ENCODE assay signal across 8 cellular contexts in the genomic region with DNA sequence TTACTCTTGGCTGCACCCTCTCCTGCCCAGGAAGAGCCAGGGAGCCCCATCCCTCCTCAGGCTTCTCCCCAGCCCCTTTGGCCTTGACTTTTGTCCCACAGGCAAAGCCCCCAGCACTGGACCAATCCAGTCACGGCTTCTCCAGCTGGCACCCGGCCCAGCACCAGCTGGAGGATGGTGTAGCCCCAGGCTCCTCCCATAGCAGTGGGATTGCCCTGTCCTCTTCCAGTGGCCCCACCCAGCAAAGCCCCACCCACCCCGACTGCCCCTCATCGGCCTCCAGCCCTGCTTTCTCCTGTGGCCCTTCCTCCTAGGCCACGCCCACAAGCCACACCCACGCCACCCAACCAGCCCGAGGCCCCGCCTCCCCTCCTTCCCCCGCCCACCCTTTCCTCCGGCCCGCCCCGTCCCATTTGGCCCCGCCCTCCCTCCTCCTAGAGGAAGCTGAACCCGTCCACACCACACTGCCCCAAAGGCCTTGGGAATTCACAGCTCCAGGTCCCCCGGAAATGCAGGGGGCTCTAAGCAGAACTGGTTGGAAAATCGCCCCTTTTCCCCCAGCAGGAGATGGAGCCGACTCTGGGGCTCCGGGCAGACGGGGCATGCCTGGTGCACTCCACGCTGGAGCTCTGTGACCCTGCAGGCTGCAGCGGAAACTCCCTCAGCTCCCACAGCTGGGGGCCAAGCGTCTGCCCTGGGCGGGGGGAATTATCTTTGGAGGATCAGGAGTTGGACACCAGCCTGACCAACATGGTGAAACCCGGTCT. TPM values are rescaled to one million over a fixed set of nuclear protein-coding genes. Genes with fewer than 3 reads are reported as not detected.
DNase-seq lines count a peak whose midpoint lies in the region; ATAC-seq, FAIRE-seq and TF ChIP-seq lines count a peak whose summit lies in the region.

No MANE protein-coding gene starts in this region.

- no peak overlapping the region for H3K27ac Mint-ChIP-seq in activated CD8-positive, alpha-beta memory T cell treated with anti-CD3 and anti-CD28 coated beads, Interleukin-2, amount 10 ng/mL, durations not matched to agents 7 days and 5 days

- no peaks in the 10 kb centered on the region for H3K9me3 ChIP-seq in osteoblast (ENCODE audit: low read depth, low read length)

- CTCF ChIA-PET in activated CD8-positive, alpha-beta memory T cell treated with anti-CD3 and anti-CD28 coated beads, Interleukin-2, amount 10 ng/mL, durations not matched to agents 7 days and 5 days (lab: Charles Lee), result interaction anchor here (0.9 kb wide), 1 partner anchor 580 kb away, joined by 3 read pairs; no protein-coding TSS in a partner anchor

- no peaks in the 10 kb centered on the region for H3K9me3 Mint-ChIP-seq in activated CD8-positive, alpha-beta memory T cell treated with anti-CD3 and anti-CD28 coated beads, Interleukin-2, amount 10 ng/mL, durations not matched to agents 7 days and 5 days (ENCODE audit: low read depth)

- no peak overlapping the region for H3K4me3 ChIP-seq in osteoblast (ENCODE audit: insufficient read depth, low read length)

- peak overlapping the region; percentile 51 for H2AFZ ChIP-seq in osteoblast (ENCODE audit: low read length)

- DNase-seq in AG09319 (ENCODE audit: extremely low read depth, low read depth) (peak; percentile 57), GM19238 (ENCODE audit: insufficient read length, low spot score) (peak; percentile 67), NCI-H446 (lab: John Stamatoyannopoulos, UW) (peak; percentile 35 to 90), frontal cortex (ENCODE audit: low spot score in 2 of 2) (peak; percentile 77 to 83), osteoblast (ENCODE audit: insufficient read length, low spot score, missing footprints) (peak; percentile 99)
- peak; percentile 66 for DNase-seq in activated CD8-positive, alpha-beta memory T cell treated with anti-CD3 and anti-CD28 coated beads, Interleukin-2, amount 10 ng/mL, durations not matched to agents 7 days and 5 days

- ATAC-seq in activated CD8-positive, alpha-beta memory T cell treated with anti-CD3 and anti-CD28 coated beads, Interleukin-2, amount 10 ng/mL, durations not matched to agents 7 days and 5 days, result peak; percentile 51
- ATAC-seq in HG03457 (IDR thresholded peaks at IDR 0.05; ENCODE audit: unreplicated experiment) (no peak), HG02642 (IDR thresholded peaks at IDR 0.05; ENCODE audit: poor library complexity, unreplicated experiment) (no peak)

- H3K4me3 Mint-ChIP-seq in activated CD8-positive, alpha-beta memory T cell treated with anti-CD3 and anti-CD28 coated beads, Interleukin-2, amount 10 ng/mL, durations not matched to agents 7 days and 5 days, result no peak overlapping the region

- H3K4me2 ChIP-seq in osteoblast (ENCODE audit: insufficient read depth, low read length), result no peak overlapping the region

- no peaks in the 10 kb centered on the region for H3K4me1 Mint-ChIP-seq in activated CD8-positive, alpha-beta memory T cell treated with anti-CD3 and anti-CD28 coated beads, Interleukin-2, amount 10 ng/mL, durations not matched to agents 7 days and 5 days

- peaks cover 8% of the 10 kb centered on the region for H3K4me1 ChIP-seq in osteoblast (ENCODE audit: insufficient read depth, low read length)

- H3K79me2 ChIP-seq in osteoblast (ENCODE audit: insufficient read depth, low read length), result no peaks in the 10 kb centered on the region

- no peaks in the 10 kb centered on the region for H3K27me3 Mint-ChIP-seq in activated CD8-positive, alpha-beta memory T cell treated with anti-CD3 and anti-CD28 coated beads, Interleukin-2, amount 10 ng/mL, durations not matched to agents 7 days and 5 days

- FAIRE-seq in frontal cortex (lab: Jason Lieb, UNC), result no peak

- no peaks in the 10 kb centered on the region for H4K20me1 ChIP-seq in osteoblast (ENCODE audit: insufficient read depth, low read length)

- H3K27ac ChIP-seq in osteoblast (ENCODE audit: low read depth, low read length), result no peak overlapping the region

- peaks cover 16% of the 10 kb centered on the region for H3K27me3 ChIP-seq in osteoblast (ENCODE audit: insufficient read depth, low read length)

- no peak for TF ChIP-seq CTCF in AG09319 (IDR thresholded peaks at IDR 0.05; ENCODE audit: low read depth, low read length)
- no peak for TF ChIP-seq CTCF in osteoblast (IDR thresholded peaks at IDR 0.05; ENCODE audit: extremely low read depth, low read depth, low read length)

- no peaks in the 10 kb centered on the region for H3K36me3 ChIP-seq in osteoblast (ENCODE audit: insufficient read depth, low read length)

- no peaks in the 10 kb centered on the region for H3K36me3 Mint-ChIP-seq in activated CD8-positive, alpha-beta memory T cell treated with anti-CD3 and anti-CD28 coated beads, Interleukin-2, amount 10 ng/mL, durations not matched to agents 7 days and 5 days

RNA-seq across cellular contexts. Expression of a gene that starts 25.2 kb away (rescaled TPM):
- total RNA-seq in activated CD8-positive, alpha-beta memory T cell treated with anti-CD3 and anti-CD28 coated beads, Interleukin-2, amount 10 ng/mL, durations not matched to agents 7 days and 5 days, result 10 to 100 TPM; 38.0 to 39.2 TPM
- 20.8 TPM for total RNA-seq in frontal cortex
- total RNA-seq in osteoblast, result 17.7 and 18.9 TPM in 2 replicates

RNA-seq across cellular contexts. Expression of a gene that starts 52.9 kb away (rescaled TPM):
- 10 to 100 TPM; 12.4 to 30.8 TPM for total RNA-seq in activated CD8-positive, alpha-beta memory T cell treated with anti-CD3 and anti-CD28 coated beads, Interleukin-2, amount 10 ng/mL, durations not matched to agents 7 days and 5 days
- total RNA-seq in frontal cortex (33.8 TPM), osteoblast (0.59 and 2.2 TPM in 2 replicates)
